In genomic region chr10:116879817-116880216, GRCh38 we compare ENCODE assay signal across 18 cellular contexts. TPM values are rescaled to one million over a fixed set of nuclear protein-coding genes. Genes with fewer than 3 reads are reported as not detected.
"Had no signal": no experiment of that assay in that cellular context is flagged by ENCODE, and none has a peak within 500 bp of the region (broad histone marks: within the 10 kb centered on the region; RNA-seq: fewer than 3 reads in every experiment).

No MANE protein-coding gene starts in this region.

- H3K9me3 Mint-ChIP-seq: dendritic cell treated with granulocyte-macrophage colony-stimulating factor and Interleukin-4, amounts not matched to agents 40 ng/mL and 50 ng/mL, for 4 days; nephron progenitor cell had no signal

- H3K27ac Mint-ChIP-seq: dendritic cell treated with granulocyte-macrophage colony-stimulating factor and Interleukin-4, amounts not matched to agents 40 ng/mL and 50 ng/mL, for 4 days; effector memory CD8-positive, alpha-beta T cell; naive thymus-derived CD4-positive, alpha-beta T cell; nephron progenitor cell had no signal

- ATAC-seq: effector memory CD8-positive, alpha-beta T cell; foreskin keratinocyte; left lobe of liver; naive thymus-derived CD4-positive, alpha-beta T cell had no signal

- H3K4me3 ChIP-seq: ovary, right atrium auricular region, stomach had no signal

- H3K4me1 Mint-ChIP-seq: naive thymus-derived CD4-positive, alpha-beta T cell; nephron progenitor cell had no signal

- H3K27me3 ChIP-seq: ovary, right atrium auricular region, stomach had no signal

- DNase-seq: effector memory CD8-positive, alpha-beta T cell; foreskin keratinocyte; head of caudate nucleus; hippocampal formation; mammary epithelial cell; naive thymus-derived CD4-positive, alpha-beta T cell; nephron progenitor cell; ovary; small intestine; stimulated activated CD4-positive, alpha-beta T cell treated with anti-CD3 and anti-CD28 coated beads, Interleukin-12 subunit alpha, Interleukin-12 subunit beta, amount 100 ng/mL, for 4 hours; stimulated activated naive CD4-positive, alpha-beta T cell; stomach; substantia nigra had no signal

- H3K9me3 ChIP-seq: ovary, right atrium auricular region, stomach had no signal

- H3K4me1 ChIP-seq: foreskin keratinocyte, right atrium auricular region, stomach had no signal

- H3K4me3 Mint-ChIP-seq: dendritic cell treated with granulocyte-macrophage colony-stimulating factor and Interleukin-4, amounts not matched to agents 40 ng/mL and 50 ng/mL, for 4 days; effector memory CD8-positive, alpha-beta T cell; naive thymus-derived CD4-positive, alpha-beta T cell; nephron progenitor cell had no signal

- H3K27ac ChIP-seq: foreskin keratinocyte, ovary, right atrium auricular region, stomach had no signal

- H3K36me3 ChIP-seq: ovary, right atrium auricular region had no signal

- H3K36me3 Mint-ChIP-seq: naive thymus-derived CD4-positive, alpha-beta T cell had no signal

RNA-seq across cellular contexts. Expression of gene ENO4, which starts 30.5 kb away (rescaled TPM):
- total RNA-seq: epithelial cell of proximal tubule; left lobe of liver; mammary epithelial cell; mononuclear cell; naive thymus-derived CD4-positive, alpha-beta T cell had no signal
- polyA plus RNA-seq: naive thymus-derived CD4-positive, alpha-beta T cell had no signal
